In genomic region chr1:183670169-183670568, GRCh38 we compare ENCODE assay signal across 1 cellular context.
TF ChIP-seq lines count a peak whose summit lies in the region.

No MANE protein-coding gene starts in this region.

TF ChIP-seq in HCT116, 20 proteins besides CTCF, POLR2A, EP300 and RAD21:
- TF ChIP-seq CBX3 (IDR thresholded peaks at IDR 0.05; ENCODE audit: low read depth) (no peak), POLR2AphosphoS5 (IDR thresholded peaks at IDR 0.05; ENCODE audit: low read depth, low read length) (no peak), CEBPB (IDR thresholded peaks at IDR 0.05; ENCODE audit: low read depth) (no peak)
